In genomic region chr1:234609528-234610042, GRCh38 we compare ENCODE assay signal across 8 cellular contexts. TPM values are rescaled to one million over a fixed set of nuclear protein-coding genes. Genes with fewer than 3 reads are reported as not detected.
DNase-seq lines count a peak whose midpoint lies in the region; ATAC-seq and TF ChIP-seq lines count a peak whose summit lies in the region.

No MANE protein-coding gene starts in this region.

- H3K9ac ChIP-seq in OCI-LY1 (ENCODE audit: low read length) (peak overlapping the region; percentile 82), rectal smooth muscle tissue (ENCODE audit: low read length) (no peak overlapping the region)

- peak overlapping the region; percentile 79 for H3K4me2 ChIP-seq in OCI-LY1 (ENCODE audit: low read length)

- peaks cover 31% of the 10 kb centered on the region for H3K79me2 ChIP-seq in OCI-LY1 (ENCODE audit: insufficient read depth, low read length)

- ATAC-seq in GM18498 (IDR thresholded peaks at IDR 0.05; ENCODE audit: unreplicated experiment): peak; percentile 1
- ATAC-seq in HG02571 (IDR thresholded peaks at IDR 0.05; ENCODE audit: unreplicated experiment): no peak
- no peak for ATAC-seq in GM21526 (IDR thresholded peaks at IDR 0.05; ENCODE audit: low FRiP score, unreplicated experiment)

- H3K27ac ChIP-seq in OCI-LY1 (ENCODE audit: low read depth, low read length, poor library complexity, severe bottlenecking) (peak overlapping the region; percentile 85), rectal smooth muscle tissue (ENCODE audit: low read depth, low read length) (peak overlapping the region; percentile 99)

- no peaks in the 10 kb centered on the region for H3K9me3 ChIP-seq in OCI-LY1 (ENCODE audit: low read length)

- H3K9me2 ChIP-seq in OCI-LY1 (ENCODE audit: low read depth, low read length): no peaks in the 10 kb centered on the region

- no peak overlapping the region for H2AFZ ChIP-seq in OCI-LY1 (ENCODE audit: low read length)

- TF ChIP-seq CTCF in OCI-LY1 (IDR thresholded peaks at IDR 0.05; ENCODE audit: low read length): no peak
- no peak for TF ChIP-seq CTCF in epithelial cell of proximal tubule (conservative IDR thresholded peaks at IDR 0.05; ENCODE audit: low read depth, low read length)

- H3K36me3 ChIP-seq in OCI-LY1 (ENCODE audit: insufficient read depth, low read length) (peaks cover 30% of the 10 kb centered on the region), rectal smooth muscle tissue (ENCODE audit: control insufficient read depth, insufficient read depth, low read length) (peaks cover 16% of the 10 kb centered on the region)

- no peaks in the 10 kb centered on the region for H3F3A ChIP-seq in OCI-LY1 (ENCODE audit: insufficient read depth, low read length)

- H3K27me3 ChIP-seq in OCI-LY1 (ENCODE audit: insufficient read depth, low read length) (no peaks in the 10 kb centered on the region), rectal smooth muscle tissue (ENCODE audit: control insufficient read depth, insufficient read depth, low read length) (no peaks in the 10 kb centered on the region)

- H4K20me1 ChIP-seq in OCI-LY1 (ENCODE audit: insufficient read depth, low read length): no peaks in the 10 kb centered on the region

- H3K4me3 ChIP-seq in OCI-LY1 (ENCODE audit: low read depth, low read length, poor library complexity, severe bottlenecking) (peak overlapping the region; percentile 74), epithelial cell of proximal tubule (ENCODE audit: low read depth, low read length) (peak overlapping the region; percentile 80), rectal smooth muscle tissue (ENCODE audit: low read length) (peak overlapping the region; percentile 98)

- TF ChIP-seq POLR2A in erythroblast (IDR thresholded peaks at IDR 0.05; ENCODE audit: low read length): no peak

- H3K4me1 ChIP-seq in OCI-LY1 (ENCODE audit: insufficient read depth, low read length, severe bottlenecking) (peaks cover 72% of the 10 kb centered on the region), rectal smooth muscle tissue (ENCODE audit: control insufficient read depth, insufficient read depth, low read length) (peaks cover 27% of the 10 kb centered on the region)

- no peak for DNase-seq in epithelial cell of proximal tubule (ENCODE audit: low read depth)
- no peak for DNase-seq in erythroblast (lab: John Stamatoyannopoulos, UW)
- no peak for DNase-seq in midbrain (lab: John Stamatoyannopoulos, UW)

RNA-seq across cellular contexts. Expression of gene IRF2BP2, which starts 0.4 kb away (rescaled TPM):
- total RNA-seq in epithelial cell of proximal tubule: 45.6 and 70.5 TPM in 2 replicates
